Comparison of ENCODE assay signal across 8 cellular contexts in genomic region chr5:172765766-172766286, GRCh38. TPM values are rescaled to one million over a fixed set of nuclear protein-coding genes. Genes with fewer than 3 reads are reported as not detected.
A peak's percentile ranks its signal among the peaks of the same experiment; 100 is the strongest.
DNase-seq lines count a peak whose midpoint lies in the region; TF ChIP-seq lines count a peak whose summit lies in the region.

No MANE protein-coding gene starts in this region.

- H3K27ac ChIP-seq in C4-2B (peak overlapping the region; percentile 78), Peyer's patch (peak overlapping the region; percentile 99 to 100 (median 100))

- H3K36me3 ChIP-seq in Peyer's patch, result peaks cover 0 to 34% (median 5%) of the 10 kb centered on the region in 3 donors

- H3K4me3 Mint-ChIP-seq in endothelial cell (ENCODE audit: unreplicated experiment), result peak overlapping the region; percentile 86
- peak overlapping the region; percentile 80 for H3K4me3 Mint-ChIP-seq in nephron progenitor cell

- DNase-seq in Peyer's patch, result no peak
- no peak for DNase-seq in endothelial cell (ENCODE audit: low spot score)
- no peak for DNase-seq in nephron progenitor cell
- DNase-seq in stimulated activated CD4-positive, alpha-beta T cell treated with anti-CD3 and anti-CD28 coated beads, Interleukin-1b, Interleukin-23, amount 100 ng/mL, for 48 hours, result no peak
- DNase-seq in mesenteric fat pad (ENCODE audit: low spot score), result no peak
- DNase-seq in AG08396 (ENCODE audit: low spot score), result no peak
- no peak for DNase-seq in cerebellar nuclear complex (lab: John Stamatoyannopoulos, UW)

- peak overlapping the region; percentile 97 for H3K27ac Mint-ChIP-seq in endothelial cell (ENCODE audit: unreplicated experiment)
- H3K27ac Mint-ChIP-seq in nephron progenitor cell, result peak overlapping the region; percentile 99

- H3K27me3 Mint-ChIP-seq in endothelial cell (ENCODE audit: unreplicated experiment), result peaks cover 14% of the 10 kb centered on the region
- peaks cover 12% of the 10 kb centered on the region for H3K27me3 Mint-ChIP-seq in nephron progenitor cell (ENCODE audit: low read depth, poor library complexity)

- no peak for TF ChIP-seq CTCF in C4-2B (conservative IDR thresholded peaks at IDR 0.05)
- TF ChIP-seq CTCF in Peyer's patch (IDR thresholded peaks at IDR 0.05), result no peak
- TF ChIP-seq CTCF in endothelial cell (IDR thresholded peaks at IDR 0.05; ENCODE audit: unreplicated experiment), result no peak
- TF ChIP-seq CTCF in nephron progenitor cell (IDR thresholded peaks at IDR 0.05), result no peak

- H3K4me3 ChIP-seq in Peyer's patch, result peak overlapping the region; percentile 2 to 95 (median 54)

- TF ChIP-seq POLR2A in Peyer's patch (IDR thresholded peaks at IDR 0.05), result no peak

- H3K36me3 Mint-ChIP-seq in endothelial cell (ENCODE audit: low read depth, unreplicated experiment) (peaks cover 7% of the 10 kb centered on the region), nephron progenitor cell (ENCODE audit: low read depth) (peaks cover 30% of the 10 kb centered on the region)

- H3K9me3 Mint-ChIP-seq in endothelial cell (ENCODE audit: unreplicated experiment) (no peaks in the 10 kb centered on the region), nephron progenitor cell (peaks cover 6% of the 10 kb centered on the region)

- H3K4me1 ChIP-seq in Peyer's patch, result peaks cover 0 to 22% (median 2%) of the 10 kb centered on the region in 4 donors

- H3K27me3 ChIP-seq in Peyer's patch, result no peaks in the 10 kb centered on the region

- no peaks in the 10 kb centered on the region for H3K9me3 ChIP-seq in Peyer's patch

- peaks cover 32% of the 10 kb centered on the region for H3K4me1 Mint-ChIP-seq in endothelial cell (ENCODE audit: unreplicated experiment)
- peaks cover 68% of the 10 kb centered on the region for H3K4me1 Mint-ChIP-seq in nephron progenitor cell

RNA-seq across cellular contexts. Expression of gene DUSP1, which starts 5.2 kb away (rescaled TPM):
- total RNA-seq in Peyer's patch, result 100 to 1,000 TPM; 155 to 427 (median 285) TPM
- total RNA-seq in endothelial cell (ENCODE audit: unreplicated experiment), result 25.3 TPM
- total RNA-seq in mesenteric fat pad, result 1,666 TPM
